Comparison of ENCODE assay signal across 16 cellular contexts in genomic region chr2:68182902-68183301, GRCh38.
"Had no signal": no experiment of that assay in that cellular context is flagged by ENCODE, and none has a peak within 500 bp of the region (broad histone marks: within the 10 kb centered on the region; RNA-seq: fewer than 3 reads in every experiment).

No MANE protein-coding gene starts in this region.

- H3K9me3 Mint-ChIP-seq: activated B cell treated with CpG ODN at 0.5 μM for 24 hours; activated CD4-positive, alpha-beta T cell treated with anti-CD3 and anti-CD28 coated beads, Interleukin-2, amount 10 ng/mL, durations not matched to agents 7 days and 5 days; activated naive CD8-positive, alpha-beta T cell treated with anti-CD3 and anti-CD28 coated beads, Interleukin-2, amount 10 ng/mL, durations not matched to agents 7 days and 5 days; memory B cell; stimulated activated effector memory CD8-positive, alpha-beta T cell treated with anti-CD3 and anti-CD28 coated beads, Interleukin-12 subunit alpha, Interleukin-12 subunit beta, amount 100 ng/mL, for 72 hours had no signal

- H3K27ac Mint-ChIP-seq: activated B cell treated with CpG ODN at 0.5 μM for 24 hours; activated CD4-positive, alpha-beta T cell treated with anti-CD3 and anti-CD28 coated beads, Interleukin-2, amount 10 ng/mL, durations not matched to agents 7 days and 5 days; memory B cell; stimulated activated effector memory CD8-positive, alpha-beta T cell treated with anti-CD3 and anti-CD28 coated beads, Interleukin-12 subunit alpha, Interleukin-12 subunit beta, amount 100 ng/mL, for 72 hours had no signal

- H3K4me3 Mint-ChIP-seq: activated B cell treated with CpG ODN at 0.5 μM for 24 hours; activated CD4-positive, alpha-beta T cell treated with anti-CD3 and anti-CD28 coated beads, Interleukin-2, amount 10 ng/mL, durations not matched to agents 7 days and 5 days; activated naive CD8-positive, alpha-beta T cell treated with anti-CD3 and anti-CD28 coated beads, Interleukin-2, amount 10 ng/mL, durations not matched to agents 7 days and 5 days; memory B cell; stimulated activated effector memory CD8-positive, alpha-beta T cell treated with anti-CD3 and anti-CD28 coated beads, Interleukin-12 subunit alpha, Interleukin-12 subunit beta, amount 100 ng/mL, for 72 hours had no signal

- ATAC-seq: left ventricle myocardium superior; stimulated activated effector memory CD8-positive, alpha-beta T cell treated with anti-CD3 and anti-CD28 coated beads, Interleukin-12 subunit alpha, Interleukin-12 subunit beta, amount 100 ng/mL, for 72 hours had no signal

- H3K27me3 Mint-ChIP-seq: activated B cell treated with CpG ODN at 0.5 μM for 24 hours; activated CD4-positive, alpha-beta T cell treated with anti-CD3 and anti-CD28 coated beads, Interleukin-2, amount 10 ng/mL, durations not matched to agents 7 days and 5 days; activated naive CD8-positive, alpha-beta T cell treated with anti-CD3 and anti-CD28 coated beads, Interleukin-2, amount 10 ng/mL, durations not matched to agents 7 days and 5 days; memory B cell had no signal

- DNase-seq: activated B cell treated with CpG ODN at 0.5 μM for 24 hours; activated CD4-positive, alpha-beta T cell treated with anti-CD3 and anti-CD28 coated beads, Interleukin-2, amount 10 ng/mL, durations not matched to agents 7 days and 5 days; activated effector memory CD4-positive, alpha-beta T cell treated with anti-CD3 and anti-CD28 coated beads, Interleukin-2, amount 50 U/mL, for 16 hours; activated naive CD8-positive, alpha-beta T cell treated with anti-CD3 and anti-CD28 coated beads, Interleukin-2, amount 10 ng/mL, durations not matched to agents 7 days and 5 days; anterior cingulate cortex; brain microvascular endothelial cell; cerebellar nuclear complex; effector CD8-positive, alpha-beta T cell; foreskin fibroblast; hippocampal formation; kidney; left ventricle myocardium superior; stimulated activated CD4-positive, alpha-beta T cell treated with anti-CD3 and anti-CD28 coated beads, Interleukin-12 subunit alpha, Interleukin-12 subunit beta, amount 100 ng/mL, for 4 hours; T-helper 2 cell had no signal
